8 cellular contexts compared by ENCODE assay signal in genomic region chr9:129884220-129885017, GRCh38. TPM values are rescaled to one million over a fixed set of nuclear protein-coding genes. Genes with fewer than 3 reads are reported as not detected.
DNase-seq lines count a peak whose midpoint lies in the region; ATAC-seq and TF ChIP-seq lines count a peak whose summit lies in the region.

No MANE protein-coding gene starts in this region.

- peaks cover 50 to 69% (median 59%) of the 10 kb centered on the region in 3 donors for H3K4me1 Mint-ChIP-seq in CD8-positive, alpha-beta memory T cell

- no peaks in the 10 kb centered on the region for H3K9me3 ChIP-seq in CD8-positive, alpha-beta memory T cell (ENCODE audit: low read length)
- H3K9me3 ChIP-seq in PC-3 (ENCODE audit: low read length) (no peaks in the 10 kb centered on the region), esophagus muscularis mucosa (no peaks in the 10 kb centered on the region), muscle layer of duodenum (ENCODE audit: control insufficient read depth in 1 of 2, low read length in 2 of 2) (no peaks in the 10 kb centered on the region)

- no peaks in the 10 kb centered on the region for H3K9me3 Mint-ChIP-seq in CD8-positive, alpha-beta memory T cell

- no peak overlapping the region; the same call in 1 of the 2 replicates for H3K9ac ChIP-seq in PC-3 (ENCODE audit: low read length)

- TF ChIP-seq POLR2A in esophagus muscularis mucosa (IDR thresholded peaks at IDR 0.05; ENCODE audit: low read depth) = no peak

- peaks cover 24% of the 10 kb centered on the region for H3K36me3 ChIP-seq in CD8-positive, alpha-beta memory T cell (ENCODE audit: insufficient read depth, low read length)
- H3K36me3 ChIP-seq in PC-3 (ENCODE audit: low read depth, low read length) (no peaks in the 10 kb centered on the region), esophagus muscularis mucosa (peaks cover 0 to 16% (median 14%) of the 10 kb centered on the region in 4 donors), muscle layer of duodenum (ENCODE audit: control insufficient read depth in 1 of 2, insufficient read depth in 2 of 2, low read length in 2 of 2) (peaks cover 0 to 24% of the 10 kb centered on the region in 2 donors)

- POLR2A ChIA-PET in CD8-positive, alpha-beta memory T cell (lab: Charles Lee) = interaction anchor here (1.2 to 1.4 kb wide), 4 partner anchors 21 to 155 kb away, joined by 5 to 13 read pairs (median 8); no protein-coding TSS in a partner anchor
- POLR2A ChIA-PET in PC-3 (lab: Charles Lee; ENCODE audit: unreplicated experiment) = interaction anchor here (1.0 kb wide), 1 partner anchor 172 kb away, joined by 5 read pairs; no protein-coding TSS in a partner anchor

- H4K20me1 ChIP-seq in PC-3 (ENCODE audit: low read length) = no peaks in the 10 kb centered on the region

- peak overlapping the region; percentile 97 to 100 (median 100) for H3K27ac Mint-ChIP-seq in CD8-positive, alpha-beta memory T cell

- CTCF ChIA-PET in CD8-positive, alpha-beta memory T cell (lab: Charles Lee) = interaction anchor here (0.8 to 5.9 kb wide), 31 partner anchors 11 to 217 kb away, joined by 3 to 36 read pairs (median 5); partner anchors contain the start of genes C9orf78, TOR1B and USP20
- CTCF ChIA-PET in PC-3 (lab: Charles Lee) = no interaction called here

- ATAC-seq in GM21360 (IDR thresholded peaks at IDR 0.05; ENCODE audit: unreplicated experiment) = peak; percentile 47
- ATAC-seq in PC-3 = peak; percentile 82

- 13% methylated on average over 20 of the region's 24 CpGs for WGBS in esophagus muscularis mucosa

- peak; percentile 93 to 97 (median 95) for DNase-seq in CD8-positive, alpha-beta memory T cell
- DNase-seq in HuH-7 (ENCODE audit: low spot score) (peak; percentile 86), PC-3 (peak; percentile 87), esophagus muscularis mucosa (ENCODE audit: extremely low spot score) (no peak)
- peak; percentile 96 for DNase-seq in activated T-cell treated with anti-CD3 and anti-CD28 coated beads, Interleukin-2, amount 50 U/mL, for 1 hour
- DNase-seq in stimulated activated CD8-positive, alpha-beta memory T cell treated with anti-CD3 and anti-CD28 coated beads, Interleukin-7, amount 100 ng/mL, for 4 hours (ENCODE audit: low read depth in 2 of 2) = peak; percentile 91 to 96

- TF ChIP-seq EP300 in esophagus muscularis mucosa (IDR thresholded peaks at IDR 0.05) = no peak

- H3K79me2 ChIP-seq in PC-3 (ENCODE audit: low read length) = no peaks in the 10 kb centered on the region

- no TSS peak for BruUV-seq in PC-3 (replicated peaks; lab: Mats Ljungman, UMichigan)

- peak overlapping the region; percentile 76 for H3K4me2 ChIP-seq in PC-3 (ENCODE audit: low read length)

- peaks cover 0 to 17% of the 10 kb centered on the region in 2 donors for H3K27me3 Mint-ChIP-seq in CD8-positive, alpha-beta memory T cell

- TF ChIP-seq CTCF in PC-3 (conservative IDR thresholded peaks at IDR 0.05; ENCODE audit: low read depth, low read length) (no peak), esophagus muscularis mucosa (IDR thresholded peaks at IDR 0.05) (peak in 1 of 3 experiments; percentile 15)

- no peaks in the 10 kb centered on the region for H3F3A ChIP-seq in PC-3 (ENCODE audit: low read length, unreplicated experiment)

- H3K9me2 ChIP-seq in PC-3 (replicated peaks; ENCODE audit: low read length) = no peaks in the 10 kb centered on the region

- H3K27ac ChIP-seq in CD8-positive, alpha-beta memory T cell (ENCODE audit: low read depth, low read length) = peak overlapping the region; percentile 91
- H3K27ac ChIP-seq in PC-3 (ENCODE audit: low read length) (no peak overlapping the region), esophagus muscularis mucosa (replicated peaks in 1 of 4) (peak overlapping the region; percentile 86 to 88 (median 86)), muscle layer of duodenum (ENCODE audit: low read length) (peak overlapping the region; percentile 80)

- peaks cover 45% of the 10 kb centered on the region for H3K4me1 ChIP-seq in CD8-positive, alpha-beta memory T cell (ENCODE audit: insufficient read depth, low read length)
- H3K4me1 ChIP-seq in PC-3 (ENCODE audit: insufficient read depth, low read length) (peaks cover 24% of the 10 kb centered on the region), esophagus muscularis mucosa (peaks cover 29 to 86% (median 81%) of the 10 kb centered on the region in 4 donors), muscle layer of duodenum (ENCODE audit: control insufficient read depth in 1 of 2, insufficient read depth in 2 of 2, low read length in 2 of 2) (peaks cover 14 to 53% of the 10 kb centered on the region in 2 donors)

- intact Hi-C loops in PC-3 (cut with micrococcal nuclease) (loop anchor here (1.0 to 5.0 kb wide), 3 partner anchors 46 to 214 kb away; partner anchors contain the start of gene FNBP1), esophagus muscularis mucosa (cut with DNase I) (loop anchor here (2.0 to 5.0 kb wide), 2 partner anchors 160 to 353 kb away; no protein-coding TSS in a partner anchor)

- H3K4me3 ChIP-seq in CD8-positive, alpha-beta memory T cell (ENCODE audit: low read length) = peak overlapping the region; percentile 73
- H3K4me3 ChIP-seq in PC-3 (ENCODE audit: low read length) (peak overlapping the region; percentile 57), esophagus muscularis mucosa (peak overlapping the region; percentile 33 to 54 (median 41)), muscle layer of duodenum (ENCODE audit: low read depth in 1 of 2, low read length in 2 of 2) (peak overlapping the region; percentile 62 to 66)

- peak overlapping the region; percentile 77 for H2AFZ ChIP-seq in PC-3 (ENCODE audit: low read length)

- peaks cover under 1 to 25% (median 2%) of the 10 kb centered on the region in 3 donors for H3K36me3 Mint-ChIP-seq in CD8-positive, alpha-beta memory T cell

- peak overlapping the region; percentile 83 to 96 (median 89) for H3K4me3 Mint-ChIP-seq in CD8-positive, alpha-beta memory T cell

- no peaks in the 10 kb centered on the region for H3K27me3 ChIP-seq in CD8-positive, alpha-beta memory T cell (ENCODE audit: insufficient read depth, low read length, poor library complexity, severe bottlenecking)
- no peaks in the 10 kb centered on the region for H3K27me3 ChIP-seq in PC-3 (ENCODE audit: low read length)
- H3K27me3 ChIP-seq in esophagus muscularis mucosa = no peaks in the 10 kb centered on the region
- H3K27me3 ChIP-seq in muscle layer of duodenum (ENCODE audit: low read depth, low read length) = no peaks in the 10 kb centered on the region

RNA-seq across cellular contexts. Expression of gene USP20, which starts 49.2 kb away (rescaled TPM):
- total RNA-seq in CD8-positive, alpha-beta memory T cell = 10 to 100 TPM; 50.2 to 50.8 TPM
- 50.3 TPM for polyA plus RNA-seq in CD8-positive, alpha-beta memory T cell
- total RNA-seq in PC-3 (2014; rRNA removed) = 15.0 and 16.2 TPM in 2 replicates
- 10 to 100 TPM; 31.1 to 45.3 (median 38.7) TPM for total RNA-seq in esophagus muscularis mucosa

RNA-seq across cellular contexts. Expression of gene C9orf78, which starts 49.3 kb away (rescaled TPM):
- 10 to 100 TPM; 71.4 to 76.4 TPM for total RNA-seq in CD8-positive, alpha-beta memory T cell
- 249 TPM for polyA plus RNA-seq in CD8-positive, alpha-beta memory T cell
- total RNA-seq in PC-3 (2014; rRNA removed) (42.4 and 57.4 TPM in 2 replicates), esophagus muscularis mucosa (100 to 1,000 TPM in 1 of 4 donors, 10 to 100 TPM in 3; 47.3 to 139 (median 62.6) TPM)
